ENCODE assay signal across 20 cellular contexts in the genomic region with DNA sequence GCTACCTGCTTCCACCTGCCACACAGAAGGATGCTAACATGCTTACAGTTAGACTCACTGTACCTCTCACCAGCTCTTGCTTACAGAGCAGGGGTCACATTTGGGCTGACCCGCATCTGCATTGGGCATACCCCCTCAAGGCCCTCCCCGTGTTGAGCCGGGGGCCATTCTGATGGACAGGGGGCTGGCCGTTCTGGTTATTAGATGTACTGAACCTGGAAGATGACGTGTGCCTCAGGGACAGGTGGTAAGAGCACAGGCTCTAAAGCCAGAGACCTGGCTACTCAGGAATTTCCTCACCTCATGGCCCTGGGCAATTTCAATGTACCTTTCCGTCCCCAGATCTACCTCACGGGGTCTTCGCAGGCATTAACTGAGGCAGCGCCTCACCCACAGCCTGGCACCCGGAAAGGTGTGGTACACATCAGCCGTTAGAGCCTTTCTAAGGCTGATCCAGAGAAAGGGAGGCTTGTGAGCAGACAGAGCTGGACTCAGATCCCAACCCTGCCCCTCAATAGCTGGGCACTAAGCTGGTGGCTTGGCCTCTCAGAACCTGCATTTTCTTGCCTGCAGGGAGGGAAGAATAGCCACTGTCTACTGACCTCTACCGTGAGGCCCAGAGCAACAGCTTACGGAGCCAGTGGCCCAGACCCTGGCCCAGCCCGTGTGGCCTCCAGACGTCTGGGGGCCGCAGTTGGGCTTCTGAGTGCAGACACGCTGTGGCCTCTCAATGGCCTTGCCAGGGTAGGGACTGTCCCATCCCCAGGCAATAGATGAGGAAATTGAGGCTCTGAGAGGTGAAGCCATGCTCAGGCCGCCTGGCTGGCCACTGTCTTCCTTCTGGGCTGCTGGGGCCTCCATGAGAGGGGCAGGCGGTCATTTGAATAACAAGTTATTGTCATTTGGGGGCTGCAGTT.
DNase-seq lines count a peak whose midpoint lies in the region; ATAC-seq and TF ChIP-seq lines count a peak whose summit lies in the region.
"Had no signal": no experiment of that assay in that cellular context is flagged by ENCODE, and none has a peak within 500 bp of the region (broad histone marks: within the 10 kb centered on the region; RNA-seq: fewer than 3 reads in every experiment).

No MANE protein-coding gene starts in this region.

- TF ChIP-seq CTCF in heart left ventricle (IDR thresholded peaks at IDR 0.05): no peak
- no peak for TF ChIP-seq CTCF in coronary artery (IDR thresholded peaks at IDR 0.05)
- no peak for TF ChIP-seq CTCF in osteoblast (IDR thresholded peaks at IDR 0.05; ENCODE audit: extremely low read depth, low read depth, low read length)
- TF ChIP-seq CTCF in upper lobe of right lung (IDR thresholded peaks at IDR 0.05): no peak

- no peaks in the 10 kb centered on the region for H3K79me2 ChIP-seq in osteoblast (ENCODE audit: insufficient read depth, low read length)

- no peak overlapping the region for H3K4me2 ChIP-seq in osteoblast (ENCODE audit: insufficient read depth, low read length)

- H3K4me1 ChIP-seq in heart left ventricle: no peaks in the 10 kb centered on the region
- H3K4me1 ChIP-seq in osteoblast (ENCODE audit: insufficient read depth, low read length): peaks cover 9% of the 10 kb centered on the region
- H3K4me1 ChIP-seq in upper lobe of right lung: no peaks in the 10 kb centered on the region
- H3K4me1 ChIP-seq: esophagus muscularis mucosa, gastroesophageal sphincter had no signal

- intact Hi-C loops in heart left ventricle (cut with DNase I) (no loop called here), left ventricle myocardium superior (cut with micrococcal nuclease) (no loop called here), upper lobe of right lung (cut with DNase I) (no loop called here)

- H3K27ac ChIP-seq in heart left ventricle: no peak overlapping the region
- no peak overlapping the region for H3K27ac ChIP-seq in coronary artery
- H3K27ac ChIP-seq in osteoblast (ENCODE audit: low read depth, low read length): peak overlapping the region; percentile 22
- no peak overlapping the region for H3K27ac ChIP-seq in upper lobe of right lung
- H3K27ac ChIP-seq: esophagus muscularis mucosa, gastroesophageal sphincter, RWPE1, skin epidermis had no signal

- H3K9me3 ChIP-seq in heart left ventricle (no peaks in the 10 kb centered on the region), osteoblast (ENCODE audit: low read depth, low read length) (no peaks in the 10 kb centered on the region), upper lobe of right lung (no peaks in the 10 kb centered on the region)
- H3K9me3 ChIP-seq: esophagus muscularis mucosa, gastroesophageal sphincter had no signal

- no peak for TF ChIP-seq POLR2A in heart left ventricle (IDR thresholded peaks at IDR 0.05)

- H3K36me3 ChIP-seq in heart left ventricle (no peaks in the 10 kb centered on the region), osteoblast (ENCODE audit: insufficient read depth, low read length) (no peaks in the 10 kb centered on the region), upper lobe of right lung (no peaks in the 10 kb centered on the region)

- no peaks in the 10 kb centered on the region for H4K20me1 ChIP-seq in osteoblast (ENCODE audit: insufficient read depth, low read length)

- H2AFZ ChIP-seq in osteoblast (ENCODE audit: low read length): no peak overlapping the region

- H3K27me3 ChIP-seq in heart left ventricle: no peaks in the 10 kb centered on the region
- H3K27me3 ChIP-seq in osteoblast (ENCODE audit: insufficient read depth, low read length): no peaks in the 10 kb centered on the region
- H3K27me3 ChIP-seq in upper lobe of right lung: no peaks in the 10 kb centered on the region
- H3K27me3 ChIP-seq: esophagus muscularis mucosa, gastroesophageal sphincter had no signal

- H3K4me3 ChIP-seq in heart left ventricle (no peak overlapping the region), coronary artery (no peak overlapping the region), osteoblast (ENCODE audit: insufficient read depth, low read length) (no peak overlapping the region), upper lobe of right lung (no peak overlapping the region)
- H3K4me3 ChIP-seq: esophagus muscularis mucosa, gastroesophageal sphincter, skin epidermis had no signal

- no peak for ATAC-seq in heart left ventricle
- no peak for ATAC-seq in left ventricle myocardium superior
- ATAC-seq in upper lobe of right lung: no peak
- ATAC-seq: gastroesophageal sphincter, left colon had no signal

- DNase-seq in heart left ventricle: peak in 3 of 5 donors; percentile 1 to 46 (median 11)
- DNase-seq in left ventricle myocardium superior: no peak
- peak; percentile 57 for DNase-seq in coronary artery (ENCODE audit: low spot score)
- DNase-seq in osteoblast (ENCODE audit: insufficient read length, low spot score, missing footprints): peak; percentile 67
- DNase-seq in upper lobe of right lung: peak; percentile 54
- no peak for DNase-seq in HCEC 1CT
- no peak for DNase-seq in NCI-H82 treated with DMSO at 0.1 percent for 48 hours (lab: John Stamatoyannopoulos, UW; ENCODE audit: unreplicated experiment)
- DNase-seq in NCI-H2171 treated with DMSO at 0.1 percent for 48 hours (lab: John Stamatoyannopoulos, UW): no peak
- DNase-seq: activated CD4-positive, alpha-beta T cell treated with anti-CD3 and anti-CD28 coated beads, Interleukin-2, amount 10 ng/mL, durations not matched to agents 24 days and 14 days; activated gamma-delta T cell; CD4-positive, alpha-beta memory T cell; central memory CD4-positive, alpha-beta T cell; NCI-H187 treated with DMSO at 0.1 percent for 48 hours; NCI-H446 treated with DMSO at 0.1 percent for 48 hours; stimulated activated CD4-positive, alpha-beta T cell treated with anti-CD3 and anti-CD28 coated beads, Interleukin-2, amount 100 ng/mL, for 48 hours had no signal

- WGBS in heart left ventricle, 4 donors: 93 to 95% (median 94%) methylated on average over 15 to 19 of the region's 19 CpGs

Comparison
In these comparisons a context has a peak if more than half of its experiments do, and no peak if none do; other contexts are left out.
1. DNase-seq: peak in heart left ventricle (3 of 5), coronary artery (single experiment), osteoblast (single experiment) and upper lobe of right lung (single experiment); none in left ventricle myocardium superior (single experiment), HCEC 1CT (single experiment), NCI-H82 treated with DMSO at 0.1 percent for 48 hours (single experiment) and NCI-H2171 treated with DMSO at 0.1 percent for 48 hours (single experiment).